ENCODE assay signal across 33 cellular contexts in the genomic region with DNA sequence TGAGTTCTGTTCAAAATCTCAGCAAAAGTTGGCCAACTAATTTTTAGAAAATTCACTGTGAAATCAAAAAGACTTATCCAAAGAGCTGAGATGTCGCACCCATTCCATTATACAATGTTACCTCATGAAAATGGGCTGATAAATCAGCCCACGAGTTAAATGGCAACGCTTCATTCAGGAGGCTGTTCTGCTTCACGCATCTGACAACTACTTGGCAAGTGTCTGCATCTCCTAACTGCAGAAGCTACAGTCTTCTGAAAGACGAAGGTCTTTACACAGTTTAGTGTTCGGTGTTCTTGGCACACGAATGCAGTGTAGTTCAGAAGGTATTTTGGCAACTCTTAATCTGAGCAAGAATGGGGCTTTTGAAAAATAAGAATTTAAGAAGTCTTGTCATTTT.
"Had no signal": no experiment of that assay in that cellular context is flagged by ENCODE, and none has a peak within 500 bp of the region (broad histone marks: within the 10 kb centered on the region; RNA-seq: fewer than 3 reads in every experiment).

No MANE protein-coding gene starts in this region.

- H3K27me3 ChIP-seq: adrenal gland, MG63, Peyer's patch, SJSA1 had no signal

- H3K9me3 Mint-ChIP-seq: activated CD4-positive, alpha-beta T cell treated with anti-CD3 and anti-CD28 coated beads, Interleukin-2, amount 10 ng/mL, durations not matched to agents 24 days and 14 days; activated CD8-positive, alpha-beta T cell treated with anti-CD3 and anti-CD28 coated beads for 36 hours; activated naive CD4-positive, alpha-beta T cell treated with anti-CD3 and anti-CD28 coated beads, Interleukin-2, amount 50 U/mL, for 72 hours; activated T-cell treated with anti-CD3 and anti-CD28 coated beads, Interleukin-2, amount 50 U/mL, for 24 hours; activated T-helper 2 cell treated with anti-CD3 and anti-CD28 coated beads, Interferon-gamma antibody, Interleukin-2, Interleukin-4, amounts not matched to agents 10 μg/mL and 5 μg/mL and 100 μg/mL, durations not matched to agents 14 hours and 24 hours and 36 hours had no signal

- DNase-seq: activated CD4-positive, alpha-beta T cell treated with anti-CD3 and anti-CD28 coated beads, Interleukin-2, amount 10 ng/mL, durations not matched to agents 24 days and 14 days; activated CD4-positive, alpha-beta T cell treated with anti-CD3 and anti-CD28 coated beads, Interleukin-2, amount 50 U/mL, for 4 hours; activated CD8-positive, alpha-beta T cell treated with anti-CD3 and anti-CD28 coated beads for 36 hours; activated gamma-delta T cell; activated naive CD4-positive, alpha-beta T cell treated with Interleukin-2 at 50 U/mL for 16 hours; activated T-cell treated with anti-CD3 and anti-CD28 coated beads, Interleukin-2, amount 50 U/mL, for 24 hours; adrenal gland; Kasumi-1; KG1; MG63; NCI-H1048; NCI-H1105 treated with DMSO at 0.1 percent for 48 hours; NCI-H1436; NCI-H1694; NCI-H1930; NCI-H2081 treated with DMSO at 0.1 percent for 48 hours; NCI-H226; NCI-H446 treated with DMSO at 0.1 percent for 48 hours; NCI-H524; NCI-H69; NK-92 treated with Interleukin-12 subunit alpha and Interleukin-12 subunit beta, amount 100 ng/mL, for 24 hours; PC-3; Peyer's patch; RPMI8226; SHP77 treated with DMSO at 0.1 percent for 48 hours; SW 1271; T-helper 1 cell; T-helper 2 cell; T-helper 9 cell had no signal

- H3K4me1 Mint-ChIP-seq: activated CD4-positive, alpha-beta T cell treated with anti-CD3 and anti-CD28 coated beads, Interleukin-2, amount 10 ng/mL, durations not matched to agents 24 days and 14 days had no signal

- ATAC-seq: activated CD8-positive, alpha-beta T cell treated with anti-CD3 and anti-CD28 coated beads for 36 hours; activated naive CD4-positive, alpha-beta T cell treated with anti-CD3 and anti-CD28 coated beads, Interleukin-2, amount 50 U/mL, for 72 hours; PC-3 had no signal

- H3K9me3 ChIP-seq: adrenal gland, MG63, Peyer's patch, SJSA1 had no signal

- H3K27ac ChIP-seq: adrenal gland, Peyer's patch, SJSA1 had no signal

- H3K36me3 Mint-ChIP-seq: activated naive CD4-positive, alpha-beta T cell treated with anti-CD3 and anti-CD28 coated beads, Interleukin-2, amount 50 U/mL, for 72 hours; brain had no signal

- H3K4me1 ChIP-seq: adrenal gland, Peyer's patch, SJSA1 had no signal

- H3K4me3 ChIP-seq: adrenal gland, MG63, Peyer's patch, SJSA1 had no signal

- H3K4me3 Mint-ChIP-seq: activated CD4-positive, alpha-beta T cell treated with anti-CD3 and anti-CD28 coated beads, Interleukin-2, amount 10 ng/mL, durations not matched to agents 24 days and 14 days; activated CD8-positive, alpha-beta T cell treated with anti-CD3 and anti-CD28 coated beads for 36 hours; activated T-cell treated with anti-CD3 and anti-CD28 coated beads, Interleukin-2, amount 50 U/mL, for 24 hours; brain had no signal

- H3K27me3 Mint-ChIP-seq: activated CD4-positive, alpha-beta T cell treated with anti-CD3 and anti-CD28 coated beads, Interleukin-2, amount 10 ng/mL, durations not matched to agents 24 days and 14 days; activated T-cell treated with anti-CD3 and anti-CD28 coated beads, Interleukin-2, amount 50 U/mL, for 24 hours; brain had no signal

- H3K27ac Mint-ChIP-seq: activated CD4-positive, alpha-beta T cell treated with anti-CD3 and anti-CD28 coated beads, Interleukin-2, amount 10 ng/mL, durations not matched to agents 24 days and 14 days; activated CD8-positive, alpha-beta T cell treated with anti-CD3 and anti-CD28 coated beads for 36 hours; activated naive CD4-positive, alpha-beta T cell treated with anti-CD3 and anti-CD28 coated beads, Interleukin-2, amount 50 U/mL, for 72 hours; activated T-cell treated with anti-CD3 and anti-CD28 coated beads, Interleukin-2, amount 50 U/mL, for 24 hours; activated T-helper 2 cell treated with anti-CD3 and anti-CD28 coated beads, Interferon-gamma antibody, Interleukin-2, Interleukin-4, amounts not matched to agents 10 μg/mL and 5 μg/mL and 100 μg/mL, durations not matched to agents 14 hours and 24 hours and 36 hours; brain had no signal

- H3K36me3 ChIP-seq: adrenal gland, MG63, Peyer's patch, SJSA1 had no signal
